ENCODE assay signal across 1 cellular context in genomic region chr3:142858043-142858442, GRCh38.
TF ChIP-seq lines count a peak whose summit lies in the region.

No MANE protein-coding gene starts in this region.

TF ChIP-seq in HepG2, 621 proteins besides CTCF, POLR2A, EP300 and RAD21 (continued from another document):
- TF ChIP-seq TFDP1 (CRISPR knock-in tag; IDR thresholded peaks at IDR 0.05; ENCODE audit: borderline replicate concordance), result no peak
- TF ChIP-seq ZMYM2 (CRISPR knock-in tag; IDR thresholded peaks at IDR 0.05), result no peak
- TF ChIP-seq HIVEP1 (CRISPR knock-in tag; IDR thresholded peaks at IDR 0.05), result no peak
- TF ChIP-seq CEBPZ (IDR thresholded peaks at IDR 0.05; ENCODE audit: low read length), result no peak
TF ChIP-seq in HepG2: peak in this region for 1.
